8 cellular contexts compared by ENCODE assay signal in the genomic region with DNA sequence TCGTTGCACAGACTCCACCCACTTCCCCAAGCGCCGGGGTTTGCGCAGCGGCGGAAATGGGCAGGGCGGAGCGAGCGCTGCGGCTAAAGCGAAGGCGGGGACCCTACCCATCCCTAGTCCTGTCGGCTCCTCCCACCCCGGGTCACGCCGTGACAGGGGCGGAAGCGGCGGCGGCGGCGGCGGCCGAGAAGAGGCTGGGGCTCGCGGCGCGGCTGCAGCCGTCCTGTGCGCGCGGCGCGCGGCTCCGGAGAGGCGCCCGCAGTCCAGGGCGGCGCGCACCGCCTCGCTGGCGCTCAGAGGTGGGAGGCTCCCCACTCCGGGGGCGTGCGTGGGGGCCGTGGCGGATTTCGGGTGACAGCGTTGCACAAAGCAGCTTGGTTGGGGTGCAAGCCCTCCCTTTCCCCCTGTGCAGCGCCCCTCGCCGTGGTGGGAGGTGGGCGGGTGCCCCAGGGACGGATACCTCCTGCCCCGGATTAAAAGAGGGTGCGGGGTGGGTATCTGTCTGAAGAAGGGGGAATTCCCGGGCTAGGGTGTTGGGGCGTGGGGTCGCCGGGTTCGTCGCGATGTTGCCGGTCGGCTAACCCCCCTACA. TPM values are rescaled to one million over a fixed set of nuclear protein-coding genes. Genes with fewer than 3 reads are reported as not detected.
A peak's percentile ranks its signal among the peaks of the same experiment; 100 is the strongest.
DNase-seq lines count a peak whose midpoint lies in the region; ATAC-seq and TF ChIP-seq lines count a peak whose summit lies in the region.

A gene with protein sequence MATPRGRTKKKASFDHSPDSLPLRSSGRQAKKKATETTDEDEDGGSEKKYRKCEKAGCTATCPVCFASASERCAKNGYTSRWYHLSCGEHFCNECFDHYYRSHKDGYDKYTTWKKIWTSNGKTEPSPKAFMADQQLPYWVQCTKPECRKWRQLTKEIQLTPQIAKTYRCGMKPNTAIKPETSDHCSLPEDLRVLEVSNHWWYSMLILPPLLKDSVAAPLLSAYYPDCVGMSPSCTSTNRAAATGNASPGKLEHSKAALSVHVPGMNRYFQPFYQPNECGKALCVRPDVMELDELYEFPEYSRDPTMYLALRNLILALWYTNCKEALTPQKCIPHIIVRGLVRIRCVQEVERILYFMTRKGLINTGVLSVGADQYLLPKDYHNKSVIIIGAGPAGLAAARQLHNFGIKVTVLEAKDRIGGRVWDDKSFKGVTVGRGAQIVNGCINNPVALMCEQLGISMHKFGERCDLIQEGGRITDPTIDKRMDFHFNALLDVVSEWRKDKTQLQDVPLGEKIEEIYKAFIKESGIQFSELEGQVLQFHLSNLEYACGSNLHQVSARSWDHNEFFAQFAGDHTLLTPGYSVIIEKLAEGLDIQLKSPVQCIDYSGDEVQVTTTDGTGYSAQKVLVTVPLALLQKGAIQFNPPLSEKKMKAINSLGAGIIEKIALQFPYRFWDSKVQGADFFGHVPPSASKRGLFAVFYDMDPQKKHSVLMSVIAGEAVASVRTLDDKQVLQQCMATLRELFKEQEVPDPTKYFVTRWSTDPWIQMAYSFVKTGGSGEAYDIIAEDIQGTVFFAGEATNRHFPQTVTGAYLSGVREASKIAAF (plus strand): TSS at position 150 of the 591 bp plus-strand sequence. CDS start 4,474 bp downstream, outside the sequence.

- CTCF ChIA-PET in WTC11 (lab: Charles Lee), result interaction anchor here (1.0 to 1.3 kb wide), 4 partner anchors 31 to 46 kb away, joined by 3 to 7 read pairs (median 4); a partner anchor contains a TSS

- 0 out of 2 replicates have a peak, but pooled peaks cover 3% of the 10 kb centered on the region for H3K9me3 Mint-ChIP-seq in WTC11

- peak; percentile 95 for DNase-seq in ACHN
- peak; percentile 29 for DNase-seq in NCI-H2171 (lab: John Stamatoyannopoulos, UW)
- DNase-seq in WTC11 (ENCODE audit: low spot score), result peak; percentile 99
- peak; percentile 100 for DNase-seq in cerebellum (ENCODE audit: low spot score)
- DNase-seq in kidney epithelial cell (ENCODE audit: low read depth), result peak; percentile 77
- DNase-seq in stimulated activated CD4-positive, alpha-beta T cell treated with anti-CD3 and anti-CD28 coated beads, Interleukin-15, amount 100 ng/mL, for 24 hours, result peak; percentile 98

- H3K36me3 ChIP-seq in kidney epithelial cell (ENCODE audit: control insufficient read depth, insufficient read depth, low read length), result no peaks in the 10 kb centered on the region

- peak within 1 kb of the TSS; percentile 86 for H3K4me3 ChIP-seq in kidney epithelial cell (ENCODE audit: low read depth, low read length)

- POLR2A ChIA-PET in WTC11 (lab: Charles Lee), result interaction anchor here (0.5 to 0.6 kb wide), 2 partner anchors 35 to 106 kb away, joined by 3 read pairs; no protein-coding TSS in a partner anchor

- peak within 1 kb of the TSS; percentile 97 for H3K4me3 Mint-ChIP-seq in WTC11

- H3K4me1 Mint-ChIP-seq in WTC11, result peaks cover 22% of the 10 kb centered on the region

- TF ChIP-seq CTCF in WTC11 (IDR thresholded peaks at IDR 0.05), result no peak
- TF ChIP-seq CTCF in kidney epithelial cell (IDR thresholded peaks at IDR 0.05; ENCODE audit: insufficient read depth, low read length, poor library complexity, severe bottlenecking), result no peak

- peak; percentile 83 for ATAC-seq in GM18861 (IDR thresholded peaks at IDR 0.05; ENCODE audit: unreplicated experiment)
- ATAC-seq in HG03095 (IDR thresholded peaks at IDR 0.05; ENCODE audit: unreplicated experiment), result peak; percentile 89
- ATAC-seq in WTC11, result peak; percentile 96

- H3K27ac Mint-ChIP-seq in WTC11, result peak within 1 kb of the TSS; percentile 99

- H3K27me3 Mint-ChIP-seq in WTC11 (ENCODE audit: low read depth), result no peaks in the 10 kb centered on the region

- H3K36me3 Mint-ChIP-seq in WTC11, result peaks cover 14% of the 10 kb centered on the region

- in situ Hi-C loops in ACHN (cut with HindIII; ENCODE audit: low pct_ligation_motif_present, low pct_unique_long_range_greater_than_20kb, low sequenced_read_pairs), result no loop called here

- no peaks in the 10 kb centered on the region for H3K27me3 ChIP-seq in kidney epithelial cell (ENCODE audit: control insufficient read depth, insufficient read depth, low read length)

TF ChIP-seq in WTC11, 78 proteins besides CTCF, POLR2A, EP300 and RAD21 (continues in another document):
- TF ChIP-seq, protein P1, sequence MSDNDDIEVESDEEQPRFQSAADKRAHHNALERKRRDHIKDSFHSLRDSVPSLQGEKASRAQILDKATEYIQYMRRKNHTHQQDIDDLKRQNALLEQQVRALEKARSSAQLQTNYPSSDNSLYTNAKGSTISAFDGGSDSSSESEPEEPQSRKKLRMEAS (CRISPR knock-in tag; IDR thresholded peaks at IDR 0.05), result 0 out of 2 replicates have a peak, but pooled peaks have one; percentile 6
- TF ChIP-seq, protein P2, sequence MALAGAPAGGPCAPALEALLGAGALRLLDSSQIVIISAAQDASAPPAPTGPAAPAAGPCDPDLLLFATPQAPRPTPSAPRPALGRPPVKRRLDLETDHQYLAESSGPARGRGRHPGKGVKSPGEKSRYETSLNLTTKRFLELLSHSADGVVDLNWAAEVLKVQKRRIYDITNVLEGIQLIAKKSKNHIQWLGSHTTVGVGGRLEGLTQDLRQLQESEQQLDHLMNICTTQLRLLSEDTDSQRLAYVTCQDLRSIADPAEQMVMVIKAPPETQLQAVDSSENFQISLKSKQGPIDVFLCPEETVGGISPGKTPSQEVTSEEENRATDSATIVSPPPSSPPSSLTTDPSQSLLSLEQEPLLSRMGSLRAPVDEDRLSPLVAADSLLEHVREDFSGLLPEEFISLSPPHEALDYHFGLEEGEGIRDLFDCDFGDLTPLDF (CRISPR knock-in tag; IDR thresholded peaks at IDR 0.05), result no peak
- TF ChIP-seq GTF2I (CRISPR knock-in tag; conservative IDR thresholded peaks at IDR 0.05) (no peak), CBFB (CRISPR knock-in tag; IDR thresholded peaks at IDR 0.05; ENCODE audit: low read depth) (no peak), ZNF416 (CRISPR knock-in tag; IDR thresholded peaks at IDR 0.05) (no peak), SMAD4 (CRISPR knock-in tag; IDR thresholded peaks at IDR 0.05) (no peak), CREB1 (CRISPR knock-in tag; IDR thresholded peaks at IDR 0.05) (no peak), ZNF121 (CRISPR knock-in tag; IDR thresholded peaks at IDR 0.05) (no peak), JUN (CRISPR knock-in tag; IDR thresholded peaks at IDR 0.05) (no peak), ZNF219 (CRISPR knock-in tag; IDR thresholded peaks at IDR 0.05; ENCODE audit: borderline replicate concordance) (no peak), ATF1 (CRISPR knock-in tag; IDR thresholded peaks at IDR 0.05) (no peak), ELF4 (CRISPR knock-in tag; IDR thresholded peaks at IDR 0.05; ENCODE audit: low read depth) (no peak), SP1 (CRISPR knock-in tag; conservative IDR thresholded peaks at IDR 0.05) (peak; percentile 92)
- TF ChIP-seq, protein P3, sequence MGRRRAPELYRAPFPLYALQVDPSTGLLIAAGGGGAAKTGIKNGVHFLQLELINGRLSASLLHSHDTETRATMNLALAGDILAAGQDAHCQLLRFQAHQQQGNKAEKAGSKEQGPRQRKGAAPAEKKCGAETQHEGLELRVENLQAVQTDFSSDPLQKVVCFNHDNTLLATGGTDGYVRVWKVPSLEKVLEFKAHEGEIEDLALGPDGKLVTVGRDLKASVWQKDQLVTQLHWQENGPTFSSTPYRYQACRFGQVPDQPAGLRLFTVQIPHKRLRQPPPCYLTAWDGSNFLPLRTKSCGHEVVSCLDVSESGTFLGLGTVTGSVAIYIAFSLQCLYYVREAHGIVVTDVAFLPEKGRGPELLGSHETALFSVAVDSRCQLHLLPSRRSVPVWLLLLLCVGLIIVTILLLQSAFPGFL (CRISPR knock-in tag; IDR thresholded peaks at IDR 0.05; ENCODE audit: borderline replicate concordance), result no peak
- TF ChIP-seq, protein P4, sequence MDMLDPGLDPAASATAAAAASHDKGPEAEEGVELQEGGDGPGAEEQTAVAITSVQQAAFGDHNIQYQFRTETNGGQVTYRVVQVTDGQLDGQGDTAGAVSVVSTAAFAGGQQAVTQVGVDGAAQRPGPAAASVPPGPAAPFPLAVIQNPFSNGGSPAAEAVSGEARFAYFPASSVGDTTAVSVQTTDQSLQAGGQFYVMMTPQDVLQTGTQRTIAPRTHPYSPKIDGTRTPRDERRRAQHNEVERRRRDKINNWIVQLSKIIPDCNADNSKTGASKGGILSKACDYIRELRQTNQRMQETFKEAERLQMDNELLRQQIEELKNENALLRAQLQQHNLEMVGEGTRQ (CRISPR knock-in tag; IDR thresholded peaks at IDR 0.05), result peak; percentile 37; the same call in 1 of the 2 replicates
- TF ChIP-seq, protein P5, sequence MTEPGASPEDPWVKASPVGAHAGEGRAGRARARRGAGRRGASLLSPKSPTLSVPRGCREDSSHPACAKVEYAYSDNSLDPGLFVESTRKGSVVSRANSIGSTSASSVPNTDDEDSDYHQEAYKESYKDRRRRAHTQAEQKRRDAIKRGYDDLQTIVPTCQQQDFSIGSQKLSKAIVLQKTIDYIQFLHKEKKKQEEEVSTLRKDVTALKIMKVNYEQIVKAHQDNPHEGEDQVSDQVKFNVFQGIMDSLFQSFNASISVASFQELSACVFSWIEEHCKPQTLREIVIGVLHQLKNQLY (CRISPR knock-in tag; IDR thresholded peaks at IDR 0.05), result no peak
- TF ChIP-seq, protein P6, sequence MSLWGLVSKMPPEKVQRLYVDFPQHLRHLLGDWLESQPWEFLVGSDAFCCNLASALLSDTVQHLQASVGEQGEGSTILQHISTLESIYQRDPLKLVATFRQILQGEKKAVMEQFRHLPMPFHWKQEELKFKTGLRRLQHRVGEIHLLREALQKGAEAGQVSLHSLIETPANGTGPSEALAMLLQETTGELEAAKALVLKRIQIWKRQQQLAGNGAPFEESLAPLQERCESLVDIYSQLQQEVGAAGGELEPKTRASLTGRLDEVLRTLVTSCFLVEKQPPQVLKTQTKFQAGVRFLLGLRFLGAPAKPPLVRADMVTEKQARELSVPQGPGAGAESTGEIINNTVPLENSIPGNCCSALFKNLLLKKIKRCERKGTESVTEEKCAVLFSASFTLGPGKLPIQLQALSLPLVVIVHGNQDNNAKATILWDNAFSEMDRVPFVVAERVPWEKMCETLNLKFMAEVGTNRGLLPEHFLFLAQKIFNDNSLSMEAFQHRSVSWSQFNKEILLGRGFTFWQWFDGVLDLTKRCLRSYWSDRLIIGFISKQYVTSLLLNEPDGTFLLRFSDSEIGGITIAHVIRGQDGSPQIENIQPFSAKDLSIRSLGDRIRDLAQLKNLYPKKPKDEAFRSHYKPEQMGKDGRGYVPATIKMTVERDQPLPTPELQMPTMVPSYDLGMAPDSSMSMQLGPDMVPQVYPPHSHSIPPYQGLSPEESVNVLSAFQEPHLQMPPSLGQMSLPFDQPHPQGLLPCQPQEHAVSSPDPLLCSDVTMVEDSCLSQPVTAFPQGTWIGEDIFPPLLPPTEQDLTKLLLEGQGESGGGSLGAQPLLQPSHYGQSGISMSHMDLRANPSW (CRISPR knock-in tag; conservative IDR thresholded peaks at IDR 0.05; ENCODE audit: low read depth), result no peak

RNA-seq across cellular contexts. Expression of the gene that starts here (rescaled TPM):
- total RNA-seq in WTC11 (2021), result 6.7 to 8.7 TPM (median 8.0 TPM) in 3 replicates
- total RNA-seq in cerebellum, result 35.3 TPM
- 22.9 and 24.3 TPM in 2 replicates for total RNA-seq in kidney epithelial cell

Comparison
In these comparisons a context has a peak if more than half of its experiments do, and no peak if none do; other contexts are left out.
1. Peak in every context shown above with its lines: DNase-seq, ATAC-seq and H3K4me3 ChIP-seq.
2. DNase-seq: peak in every context shown above with its lines; median percentile 100 in cerebellum; 99 in WTC11; 98 in stimulated activated CD4-positive, alpha-beta T cell treated with anti-CD3 and anti-CD28 coated beads, Interleukin-15, amount 100 ng/mL, for 24 hours; 95 in ACHN; 77 in kidney epithelial cell; 29 in NCI-H2171.